Comparison of ENCODE assay signal across 15 cellular contexts in the genomic region with DNA sequence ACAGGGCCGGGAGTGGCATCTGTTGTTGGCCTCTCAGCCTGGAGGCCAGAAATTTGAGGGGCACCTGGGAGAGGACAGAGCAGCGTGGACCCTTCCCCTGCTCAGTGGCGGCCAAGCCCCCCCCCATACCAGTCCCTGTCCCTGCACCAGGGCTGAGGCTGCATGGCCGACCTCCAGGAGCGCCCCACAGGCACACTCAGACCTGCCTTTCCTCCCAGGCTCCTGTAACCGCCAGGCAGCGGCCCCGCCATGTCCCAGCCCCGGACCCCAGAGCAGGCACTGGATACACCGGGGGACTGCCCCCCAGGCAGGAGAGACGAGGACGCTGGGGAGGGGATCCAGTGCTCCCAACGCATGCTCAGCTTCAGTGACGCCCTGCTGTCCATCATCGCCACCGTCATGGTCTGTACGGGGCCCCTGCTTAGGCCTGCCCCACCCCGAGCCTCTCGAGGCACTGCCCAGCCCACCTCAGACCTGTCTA. TPM values are rescaled to one million over a fixed set of nuclear protein-coding genes. Genes with fewer than 3 reads are reported as not detected.
DNase-seq lines count a peak whose midpoint lies in the region; ATAC-seq and TF ChIP-seq lines count a peak whose summit lies in the region.
"Had no signal": no experiment of that assay in that cellular context is flagged by ENCODE, and none has a peak within 500 bp of the region (broad histone marks: within the 10 kb centered on the region; RNA-seq: fewer than 3 reads in every experiment).

No MANE protein-coding gene starts in this region.

- TF ChIP-seq CTCF in natural killer cell (IDR thresholded peaks at IDR 0.05): no peak
- no peak for TF ChIP-seq CTCF in glutamatergic neuron (IDR thresholded peaks at IDR 0.05; ENCODE audit: partially characterized antibody, unreplicated experiment)

- H3K27ac Mint-ChIP-seq in natural killer cell treated with Interleukin-12 subunit alpha and Interleukin-12 subunit beta and Interleukin-15 and Interleukin-18, amount 100 ng/mL, for 72 hours: no peak overlapping the region
- H3K27ac Mint-ChIP-seq in natural killer cell: no peak overlapping the region
- no peak overlapping the region for H3K27ac Mint-ChIP-seq in glutamatergic neuron (ENCODE audit: unreplicated experiment)
- H3K27ac Mint-ChIP-seq: CD8-positive, alpha-beta T cell had no signal

- H3K36me3 Mint-ChIP-seq in natural killer cell treated with Interleukin-12 subunit alpha and Interleukin-12 subunit beta and Interleukin-15 and Interleukin-18, amount 100 ng/mL, for 72 hours: no peaks in the 10 kb centered on the region
- H3K36me3 Mint-ChIP-seq in natural killer cell (no peaks in the 10 kb centered on the region), glutamatergic neuron (ENCODE audit: unreplicated experiment) (no peaks in the 10 kb centered on the region)

- no peaks in the 10 kb centered on the region for H3K9me3 Mint-ChIP-seq in natural killer cell treated with Interleukin-12 subunit alpha and Interleukin-12 subunit beta and Interleukin-15 and Interleukin-18, amount 100 ng/mL, for 72 hours
- no peaks in the 10 kb centered on the region for H3K9me3 Mint-ChIP-seq in natural killer cell
- H3K9me3 Mint-ChIP-seq in glutamatergic neuron (ENCODE audit: unreplicated experiment): peaks cover 2% of the 10 kb centered on the region
- H3K9me3 Mint-ChIP-seq: CD8-positive, alpha-beta T cell had no signal

- H3K4me1 Mint-ChIP-seq in natural killer cell treated with Interleukin-12 subunit alpha and Interleukin-12 subunit beta and Interleukin-15 and Interleukin-18, amount 100 ng/mL, for 72 hours (ENCODE audit: low read depth in 2 of 2): peaks cover 10 to 22% of the 10 kb centered on the region in 2 donors
- peaks cover 19 to 34% of the 10 kb centered on the region in 2 donors for H3K4me1 Mint-ChIP-seq in natural killer cell
- peaks cover 8% of the 10 kb centered on the region for H3K4me1 Mint-ChIP-seq in glutamatergic neuron (ENCODE audit: low read depth, unreplicated experiment)

- no peak for ATAC-seq in natural killer cell treated with Interleukin-12 subunit alpha and Interleukin-12 subunit beta and Interleukin-15 and Interleukin-18, amount 100 ng/mL, for 72 hours
- ATAC-seq in natural killer cell: no peak
- no peak for ATAC-seq in sciatic nerve
- no peak for ATAC-seq in GM21786 (IDR thresholded peaks at IDR 0.05; ENCODE audit: unreplicated experiment)
- no peak for ATAC-seq in GM19467 (IDR thresholded peaks at IDR 0.05; ENCODE audit: unreplicated experiment)
- ATAC-seq: CD8-positive, alpha-beta T cell had no signal

- H3K27me3 Mint-ChIP-seq in natural killer cell treated with Interleukin-12 subunit alpha and Interleukin-12 subunit beta and Interleukin-15 and Interleukin-18, amount 100 ng/mL, for 72 hours: no peaks in the 10 kb centered on the region
- H3K27me3 Mint-ChIP-seq in natural killer cell (ENCODE audit: low read depth in 2 of 2) (no peaks in the 10 kb centered on the region), glutamatergic neuron (ENCODE audit: unreplicated experiment) (peaks cover 10% of the 10 kb centered on the region)

- intact Hi-C loops in natural killer cell (cut with micrococcal nuclease) (no loop called here), sciatic nerve (cut with DNase I) (no loop called here)

- DNase-seq in natural killer cell treated with Interleukin-12 subunit alpha and Interleukin-12 subunit beta and Interleukin-15 and Interleukin-18, amount 100 ng/mL, for 72 hours (ENCODE audit: low spot score): peak; percentile 46
- no peak for DNase-seq in natural killer cell
- peak; percentile 13 for DNase-seq in glutamatergic neuron
- peak; percentile 48 for DNase-seq in sciatic nerve (ENCODE audit: low spot score)
- no peak for DNase-seq in stimulated activated CD4-positive, alpha-beta T cell treated with anti-CD3 and anti-CD28 coated beads, Interleukin-4, amount 100 ng/mL, for 4 hours
- DNase-seq: BE2C; CD8-positive, alpha-beta T cell; DMS 273 treated with DMSO at 0.1 percent for 48 hours; HCEC 1CT; Kasumi-1; NCI-H2029 treated with DMSO at 0.1 percent for 48 hours; NCI-H510A treated with DMSO at 0.1 percent for 48 hours had no signal

- H3K4me3 Mint-ChIP-seq in natural killer cell treated with Interleukin-12 subunit alpha and Interleukin-12 subunit beta and Interleukin-15 and Interleukin-18, amount 100 ng/mL, for 72 hours: no peak overlapping the region
- H3K4me3 Mint-ChIP-seq in natural killer cell (no peak overlapping the region), glutamatergic neuron (ENCODE audit: unreplicated experiment) (no peak overlapping the region)
- H3K4me3 Mint-ChIP-seq: CD8-positive, alpha-beta T cell had no signal

RNA-seq across cellular contexts. Expression of a gene that starts 15.3 kb away (rescaled TPM):
- 10 to 100 TPM; 26.5 to 29.2 TPM for total RNA-seq in natural killer cell treated with Interleukin-12 subunit alpha and Interleukin-12 subunit beta and Interleukin-15 and Interleukin-18, amount 100 ng/mL, for 72 hours
- total RNA-seq in natural killer cell (10 to 100 TPM; 72.8 to 79.8 (median 73.2) TPM), glutamatergic neuron (ENCODE audit: unreplicated experiment) (62.7 TPM), sciatic nerve (26.8 TPM)

RNA-seq across cellular contexts. Expression of a gene that starts 15.4 kb away (rescaled TPM):
- 100 to 1,000 TPM; 168 to 234 TPM for total RNA-seq in natural killer cell treated with Interleukin-12 subunit alpha and Interleukin-12 subunit beta and Interleukin-15 and Interleukin-18, amount 100 ng/mL, for 72 hours
- total RNA-seq in natural killer cell (100 to 1,000 TPM; 349 to 358 (median 349) TPM), glutamatergic neuron (ENCODE audit: unreplicated experiment) (123 TPM), sciatic nerve (96.6 TPM)

RNA-seq across cellular contexts. Expression of a gene that starts 25.8 kb away (rescaled TPM):
- 10 to 100 TPM; 15.4 to 19.6 TPM for total RNA-seq in natural killer cell treated with Interleukin-12 subunit alpha and Interleukin-12 subunit beta and Interleukin-15 and Interleukin-18, amount 100 ng/mL, for 72 hours
- total RNA-seq in natural killer cell: 10 to 100 TPM; 64.2 to 79.5 (median 65.2) TPM
- 26.2 TPM for total RNA-seq in glutamatergic neuron (ENCODE audit: unreplicated experiment)
- 9.6 TPM for total RNA-seq in sciatic nerve

RNA-seq across cellular contexts. Expression of a gene that starts 39.3 kb away (rescaled TPM):
- total RNA-seq in natural killer cell treated with Interleukin-12 subunit alpha and Interleukin-12 subunit beta and Interleukin-15 and Interleukin-18, amount 100 ng/mL, for 72 hours: 10 to 100 TPM; 15.7 to 17.5 TPM
- total RNA-seq in natural killer cell: 10 to 100 TPM; 38.7 to 43.6 (median 43.0) TPM
- total RNA-seq in glutamatergic neuron (ENCODE audit: unreplicated experiment): 20.3 TPM
- 36.7 TPM for total RNA-seq in sciatic nerve

RNA-seq across cellular contexts. Expression of a gene that starts 45.7 kb away (rescaled TPM):
- total RNA-seq in natural killer cell treated with Interleukin-12 subunit alpha and Interleukin-12 subunit beta and Interleukin-15 and Interleukin-18, amount 100 ng/mL, for 72 hours: under 1 TPM in 1 of 2 donors, not detected in 1; 0.88 TPM
- under 1 TPM; 0.19 to 0.80 (median 0.61) TPM for total RNA-seq in natural killer cell
- 0.54 TPM for total RNA-seq in glutamatergic neuron (ENCODE audit: unreplicated experiment)
- total RNA-seq in sciatic nerve: 0.45 TPM
- total RNA-seq: SJSA1 had no signal

Comparison
In these comparisons a context has a peak if more than half of its experiments do, and no peak if none do; other contexts are left out.
1. DNase-seq: peak in natural killer cell treated with Interleukin-12 subunit alpha and Interleukin-12 subunit beta and Interleukin-15 and Interleukin-18, amount 100 ng/mL, for 72 hours (single experiment), glutamatergic neuron (single experiment) and sciatic nerve (single experiment); none in natural killer cell (single experiment) and stimulated activated CD4-positive, alpha-beta T cell treated with anti-CD3 and anti-CD28 coated beads, Interleukin-4, amount 100 ng/mL, for 4 hours (0 of 2).